ENCODE assay signal across 1 cellular context in the genomic region with DNA sequence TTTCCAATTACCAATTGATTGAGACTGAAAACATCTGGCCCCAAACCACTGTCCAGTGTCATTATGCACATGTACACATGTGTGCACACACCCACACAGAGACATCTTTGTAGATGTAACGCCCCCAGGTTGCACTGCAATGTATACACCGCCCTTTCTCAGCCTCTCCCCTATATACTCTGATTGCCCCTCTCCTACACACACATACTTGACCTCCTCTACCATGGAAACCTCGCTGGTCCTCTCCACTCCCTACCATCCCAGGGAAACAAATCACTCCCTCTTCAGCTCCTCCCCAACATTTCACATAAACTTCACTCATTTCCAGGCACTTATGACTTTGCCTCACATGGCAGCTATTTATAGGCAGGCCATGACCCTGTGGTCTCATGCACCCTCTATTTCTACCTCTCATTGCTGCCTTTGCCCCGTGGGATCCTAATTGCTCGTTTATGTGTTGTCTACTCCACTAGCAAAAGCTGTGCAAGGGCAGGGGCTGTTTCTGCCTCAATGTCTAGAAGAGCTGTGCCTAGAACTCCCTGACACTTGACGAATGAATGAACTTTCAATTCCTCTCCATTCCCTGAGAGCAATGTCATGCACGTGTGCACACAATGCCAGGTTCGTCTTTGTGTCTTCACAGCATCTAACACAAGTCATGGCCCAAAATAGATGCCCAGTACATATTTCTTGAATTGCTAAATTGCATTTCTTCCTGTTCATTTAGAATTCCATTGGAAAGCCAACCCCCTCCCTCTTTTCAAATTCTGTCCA.
TF ChIP-seq lines count a peak whose summit lies in the region.

No MANE protein-coding gene starts in this region.

TF ChIP-seq in K562, 482 proteins besides CTCF, POLR2A, EP300 and RAD21:
- peak in 1 of 2 experiments; percentile 34; a peak in 1 of 4 replicates for TF ChIP-seq HDAC1 (IDR thresholded peaks at IDR 0.05)
- peak in 1 of 2 experiments; percentile 44; a peak in 1 of 4 replicates for TF ChIP-seq FOXK2 (conservative IDR thresholded peaks at IDR 0.05 in 1 of 2, IDR thresholded peaks at IDR 0.05 in 1 of 2; ENCODE audit: low read depth in 2 of 2)
- TF ChIP-seq, protein P1, sequence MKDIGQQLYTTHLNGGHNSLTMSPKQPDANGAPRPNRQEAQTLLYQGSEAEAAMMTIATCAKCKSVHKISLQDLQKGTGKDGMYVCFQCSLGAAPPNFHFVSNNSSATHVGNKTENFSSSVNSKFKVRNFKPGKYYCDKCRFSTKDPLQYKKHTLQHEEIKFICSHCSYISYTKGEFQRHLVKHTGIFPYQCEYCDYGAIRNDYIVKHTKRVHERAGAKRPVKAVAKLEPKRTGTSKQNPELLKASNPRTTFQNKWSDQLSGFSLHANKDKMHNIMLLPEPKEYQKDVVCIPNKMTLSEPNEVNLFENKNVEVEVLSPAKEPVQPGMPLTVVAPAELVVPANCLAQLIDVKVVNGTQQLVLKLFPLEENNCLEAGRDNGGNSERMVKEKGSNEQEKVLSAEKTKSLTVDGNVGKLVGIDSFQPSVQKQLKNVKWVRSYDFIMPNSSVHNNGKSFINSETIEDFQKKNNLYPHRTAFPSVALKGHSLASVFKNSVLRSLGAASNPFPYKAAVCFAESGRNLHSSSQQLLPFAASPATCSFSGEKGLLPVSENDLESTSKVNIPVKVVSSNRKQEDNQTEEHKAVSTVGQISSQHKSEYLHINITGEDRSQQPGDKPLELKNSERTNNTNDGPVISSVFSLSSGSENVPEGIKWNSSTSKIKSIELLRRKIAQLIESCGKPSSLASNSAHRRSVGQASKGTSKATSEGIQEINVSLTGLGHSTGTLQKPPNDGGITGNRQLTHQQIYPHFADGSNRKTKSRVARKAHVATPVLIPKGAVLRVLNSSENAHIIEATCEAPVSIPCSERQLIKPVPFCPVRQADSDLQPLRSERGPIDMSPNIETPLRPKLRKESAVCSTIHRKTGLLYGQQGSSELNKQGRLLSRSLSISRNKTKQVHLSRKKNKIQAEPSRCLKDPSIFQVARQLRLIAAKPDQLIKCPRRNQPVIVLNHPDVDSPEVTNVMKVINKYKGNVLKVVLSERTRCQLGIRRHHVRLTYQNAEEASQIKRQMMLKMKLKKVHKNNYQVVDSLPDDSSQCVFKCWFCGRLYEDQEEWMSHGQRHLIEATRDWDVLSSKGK (CRISPR knock-in tag; IDR thresholded peaks at IDR 0.05): no peak
- no peak for TF ChIP-seq ZNF583 (CRISPR knock-in tag; IDR thresholded peaks at IDR 0.05)
- TF ChIP-seq SUPT5H (IDR thresholded peaks at IDR 0.05): peak; percentile 59; the same call in 1 of the 2 replicates
- TF ChIP-seq NRF1 (conservative IDR thresholded peaks at IDR 0.05 in 1 of 2, IDR thresholded peaks at IDR 0.05 in 1 of 2): no peak
- no peak for TF ChIP-seq ZNF384 (IDR thresholded peaks at IDR 0.05; ENCODE audit: low read depth, low read length)
- peak; percentile 76 for TF ChIP-seq EGR1 (conservative IDR thresholded peaks at IDR 0.05)
- TF ChIP-seq, protein P2, sequence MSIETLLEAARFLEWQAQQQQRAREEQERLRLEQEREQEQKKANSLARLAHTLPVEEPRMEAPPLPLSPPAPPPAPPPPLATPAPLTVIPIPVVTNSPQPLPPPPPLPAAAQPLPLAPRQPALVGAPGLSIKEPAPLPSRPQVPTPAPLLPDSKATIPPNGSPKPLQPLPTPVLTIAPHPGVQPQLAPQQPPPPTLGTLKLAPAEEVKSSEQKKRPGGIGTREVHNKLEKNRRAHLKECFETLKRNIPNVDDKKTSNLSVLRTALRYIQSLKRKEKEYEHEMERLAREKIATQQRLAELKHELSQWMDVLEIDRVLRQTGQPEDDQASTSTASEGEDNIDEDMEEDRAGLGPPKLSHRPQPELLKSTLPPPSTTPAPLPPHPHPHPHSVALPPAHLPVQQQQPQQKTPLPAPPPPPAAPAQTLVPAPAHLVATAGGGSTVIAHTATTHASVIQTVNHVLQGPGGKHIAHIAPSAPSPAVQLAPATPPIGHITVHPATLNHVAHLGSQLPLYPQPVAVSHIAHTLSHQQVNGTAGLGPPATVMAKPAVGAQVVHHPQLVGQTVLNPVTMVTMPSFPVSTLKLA (conservative IDR thresholded peaks at IDR 0.05): peak in 1 of 2 experiments; percentile 20; a peak in 1 of 4 replicates
- TF ChIP-seq, protein P3, sequence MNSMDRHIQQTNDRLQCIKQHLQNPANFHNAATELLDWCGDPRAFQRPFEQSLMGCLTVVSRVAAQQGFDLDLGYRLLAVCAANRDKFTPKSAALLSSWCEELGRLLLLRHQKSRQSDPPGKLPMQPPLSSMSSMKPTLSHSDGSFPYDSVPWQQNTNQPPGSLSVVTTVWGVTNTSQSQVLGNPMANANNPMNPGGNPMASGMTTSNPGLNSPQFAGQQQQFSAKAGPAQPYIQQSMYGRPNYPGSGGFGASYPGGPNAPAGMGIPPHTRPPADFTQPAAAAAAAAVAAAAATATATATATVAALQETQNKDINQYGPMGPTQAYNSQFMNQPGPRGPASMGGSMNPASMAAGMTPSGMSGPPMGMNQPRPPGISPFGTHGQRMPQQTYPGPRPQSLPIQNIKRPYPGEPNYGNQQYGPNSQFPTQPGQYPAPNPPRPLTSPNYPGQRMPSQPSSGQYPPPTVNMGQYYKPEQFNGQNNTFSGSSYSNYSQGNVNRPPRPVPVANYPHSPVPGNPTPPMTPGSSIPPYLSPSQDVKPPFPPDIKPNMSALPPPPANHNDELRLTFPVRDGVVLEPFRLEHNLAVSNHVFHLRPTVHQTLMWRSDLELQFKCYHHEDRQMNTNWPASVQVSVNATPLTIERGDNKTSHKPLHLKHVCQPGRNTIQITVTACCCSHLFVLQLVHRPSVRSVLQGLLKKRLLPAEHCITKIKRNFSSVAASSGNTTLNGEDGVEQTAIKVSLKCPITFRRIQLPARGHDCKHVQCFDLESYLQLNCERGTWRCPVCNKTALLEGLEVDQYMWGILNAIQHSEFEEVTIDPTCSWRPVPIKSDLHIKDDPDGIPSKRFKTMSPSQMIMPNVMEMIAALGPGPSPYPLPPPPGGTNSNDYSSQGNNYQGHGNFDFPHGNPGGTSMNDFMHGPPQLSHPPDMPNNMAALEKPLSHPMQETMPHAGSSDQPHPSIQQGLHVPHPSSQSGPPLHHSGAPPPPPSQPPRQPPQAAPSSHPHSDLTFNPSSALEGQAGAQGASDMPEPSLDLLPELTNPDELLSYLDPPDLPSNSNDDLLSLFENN (IDR thresholded peaks at IDR 0.05; ENCODE audit: low read depth in 2 of 2, low read length in 2 of 2): no peak
- peak in 1 of 2 experiments; percentile 64; a peak in 1 of 4 replicates for TF ChIP-seq KDM1A (IDR thresholded peaks at IDR 0.05)
- TF ChIP-seq MEF2D (tag; conservative IDR thresholded peaks at IDR 0.05; ENCODE audit: low read depth): peak; percentile 62; the same call in 1 of the 2 replicates
- TF ChIP-seq GABPB2 (CRISPR knock-in tag; conservative IDR thresholded peaks at IDR 0.05): no peak
- no peak for TF ChIP-seq SMAD2 (IDR thresholded peaks at IDR 0.05; ENCODE audit: low read depth, low read length)
